8 cellular contexts compared by ENCODE assay signal in genomic region chr3:45595364-45596154, GRCh38. TPM values are rescaled to one million over a fixed set of nuclear protein-coding genes. Genes with fewer than 3 reads are reported as not detected.
DNase-seq lines count a peak whose midpoint lies in the region; ATAC-seq and TF ChIP-seq lines count a peak whose summit lies in the region.

No MANE protein-coding gene starts in this region.

- peaks cover 46% of the 10 kb centered on the region for H3K36me3 Mint-ChIP-seq in T-helper 2 cell treated with Interferon-gamma antibody and Interleukin-4, amounts not matched to agents 5 μg/mL and 100 μg/mL, for 36 hours (ENCODE audit: low read depth)
- H3K36me3 Mint-ChIP-seq in stimulated activated memory B cell treated with anti-CD40 and anti-IgM and Interleukin-4, amounts not matched to agents 10 μg/mL and 1 μg/mL and 100 μg/mL, for 72 hours, result peaks cover 22% of the 10 kb centered on the region

- H3K4me3 Mint-ChIP-seq in T-helper 2 cell treated with Interferon-gamma antibody and Interleukin-4, amounts not matched to agents 5 μg/mL and 100 μg/mL, for 36 hours, result peak overlapping the region; percentile 81
- H3K4me3 Mint-ChIP-seq in stimulated activated memory B cell treated with anti-CD40 and anti-IgM and Interleukin-4, amounts not matched to agents 10 μg/mL and 1 μg/mL and 100 μg/mL, for 72 hours, result peak overlapping the region; percentile 91

- H3K9ac ChIP-seq in SK-N-MC (ENCODE audit: insufficient read length), result no peak overlapping the region

- H3K27me3 ChIP-seq in heart right ventricle, result no peaks in the 10 kb centered on the region

- peak in 4 of 8 donors; percentile 6 to 21 (median 12) for ATAC-seq in heart right ventricle
- ATAC-seq in stimulated activated memory B cell treated with anti-CD40 and anti-IgM and Interleukin-4, amounts not matched to agents 10 μg/mL and 1 μg/mL and 100 μg/mL, for 72 hours, result no peak
- no peak for ATAC-seq in HG02884 (IDR thresholded peaks at IDR 0.05; ENCODE audit: unreplicated experiment)

- H3K27ac ChIP-seq in SK-N-MC, result no peak overlapping the region
- peak overlapping the region; percentile 18 to 93 (median 82) for H3K27ac ChIP-seq in heart right ventricle

- H3K4me3 ChIP-seq in SK-N-MC (peak overlapping the region; percentile 78), heart right ventricle (peak overlapping the region; percentile 5 to 89 (median 76))

- peaks cover 37 to 73% (median 70%) of the 10 kb centered on the region in 9 donors for H3K4me1 ChIP-seq in heart right ventricle

- peaks cover 1% of the 10 kb centered on the region for H3K27me3 Mint-ChIP-seq in T-helper 2 cell treated with Interferon-gamma antibody and Interleukin-4, amounts not matched to agents 5 μg/mL and 100 μg/mL, for 36 hours (ENCODE audit: low read depth)
- no peaks in the 10 kb centered on the region for H3K27me3 Mint-ChIP-seq in stimulated activated memory B cell treated with anti-CD40 and anti-IgM and Interleukin-4, amounts not matched to agents 10 μg/mL and 1 μg/mL and 100 μg/mL, for 72 hours

- peaks cover 59% of the 10 kb centered on the region for H3K4me1 Mint-ChIP-seq in T-helper 2 cell treated with Interferon-gamma antibody and Interleukin-4, amounts not matched to agents 5 μg/mL and 100 μg/mL, for 36 hours (ENCODE audit: low read depth)
- H3K4me1 Mint-ChIP-seq in stimulated activated memory B cell treated with anti-CD40 and anti-IgM and Interleukin-4, amounts not matched to agents 10 μg/mL and 1 μg/mL and 100 μg/mL, for 72 hours, result peaks cover 69% of the 10 kb centered on the region

- H3K9me3 ChIP-seq in SK-N-MC (ENCODE audit: low read depth, low read length) (no peaks in the 10 kb centered on the region), heart right ventricle (no peaks in the 10 kb centered on the region)

- no peak for DNase-seq in T-helper 2 cell treated with Interferon-gamma antibody and Interleukin-4, amounts not matched to agents 5 μg/mL and 100 μg/mL, for 36 hours (ENCODE audit: low spot score)
- DNase-seq in T-helper 2 cell, result no peak
- no peak for DNase-seq in SK-N-MC (ENCODE audit: low read depth, low spot score)
- DNase-seq in heart right ventricle, result peak; percentile 48 to 67
- no peak for DNase-seq in HuH-7 (ENCODE audit: low spot score)
- DNase-seq in cerebellar cortex (ENCODE audit: low spot score), result no peak

- WGBS in heart right ventricle, 2 donors, result 45 to 52% methylated on average over 15 of the region's 15 CpGs

- no peaks in the 10 kb centered on the region for H3K36me3 ChIP-seq in SK-N-MC (ENCODE audit: insufficient read depth, low read length)
- H3K36me3 ChIP-seq in heart right ventricle, result peaks cover 0 to 13% (median 0%) of the 10 kb centered on the region in 9 donors

- no peak for TF ChIP-seq CTCF in heart right ventricle (IDR thresholded peaks at IDR 0.05)

- intact Hi-C loops in heart right ventricle (cut with DNase I), result loop anchor here in 1 of 10 donors (10.0 kb wide), 1 partner anchor 51 kb away; no protein-coding TSS in a partner anchor

- H3K27ac Mint-ChIP-seq in T-helper 2 cell treated with Interferon-gamma antibody and Interleukin-4, amounts not matched to agents 5 μg/mL and 100 μg/mL, for 36 hours, result peak overlapping the region; percentile 84
- H3K27ac Mint-ChIP-seq in stimulated activated memory B cell treated with anti-CD40 and anti-IgM and Interleukin-4, amounts not matched to agents 10 μg/mL and 1 μg/mL and 100 μg/mL, for 72 hours, result peak overlapping the region; percentile 83

- no peaks in the 10 kb centered on the region for H3K9me3 Mint-ChIP-seq in T-helper 2 cell treated with Interferon-gamma antibody and Interleukin-4, amounts not matched to agents 5 μg/mL and 100 μg/mL, for 36 hours
- H3K9me3 Mint-ChIP-seq in stimulated activated memory B cell treated with anti-CD40 and anti-IgM and Interleukin-4, amounts not matched to agents 10 μg/mL and 1 μg/mL and 100 μg/mL, for 72 hours, result no peaks in the 10 kb centered on the region

RNA-seq across cellular contexts. Expression of gene LIMD1, which starts 1.0 kb away (rescaled TPM):
- 10 to 100 TPM; 24.1 to 47.6 (median 35.5) TPM for total RNA-seq in heart right ventricle
- 10 to 100 TPM in 1 of 2 donors, 1 to 10 TPM in 1; 6.1 to 21.7 TPM for polyA plus RNA-seq in heart right ventricle

Comparison
In these comparisons a context has a peak if more than half of its experiments do, and no peak if none do; other contexts are left out.
1. DNase-seq: peak in heart right ventricle (2 of 2); none in T-helper 2 cell treated with Interferon-gamma antibody and Interleukin-4, amounts not matched to agents 5 μg/mL and 100 μg/mL, for 36 hours (single experiment), T-helper 2 cell (0 of 5), SK-N-MC (single experiment), HuH-7 (single experiment) and cerebellar cortex (single experiment).